In genomic region chr3:138775254-138775595, GRCh38 we compare ENCODE assay signal across 9 cellular contexts. TPM values are rescaled to one million over a fixed set of nuclear protein-coding genes. Genes with fewer than 3 reads are reported as not detected.
DNase-seq lines count a peak whose midpoint lies in the region; ATAC-seq and TF ChIP-seq lines count a peak whose summit lies in the region.
"Had no signal": no experiment of that assay in that cellular context is flagged by ENCODE, and none has a peak within 500 bp of the region (broad histone marks: within the 10 kb centered on the region; RNA-seq: fewer than 3 reads in every experiment).

No MANE protein-coding gene starts in this region.

- H3K4me1 Mint-ChIP-seq in HFFc6 (ENCODE audit: low read depth) = peaks cover 24% of the 10 kb centered on the region
- peaks cover 11% of the 10 kb centered on the region for H3K4me1 Mint-ChIP-seq in activated T-helper 17 cell treated with anti-CD3 and anti-CD28 coated beads, Interleukin-2, amount 50 U/mL, for 72 hours
- H3K4me1 Mint-ChIP-seq in endothelial cell (ENCODE audit: unreplicated experiment) = no peaks in the 10 kb centered on the region

- peak overlapping the region; percentile 46 for H3K9ac ChIP-seq in skeletal muscle satellite cell (ENCODE audit: low read depth, low read length)

- POLR2A ChIA-PET in GM10248 (lab: Yijun Ruan, JAX) = no interaction called here

- ATAC-seq in activated T-helper 17 cell treated with anti-CD3 and anti-CD28 coated beads, Interleukin-2, amount 50 U/mL, for 72 hours (replicated peaks) = no peak
- ATAC-seq in gastroesophageal sphincter (no peak), GM18498 (IDR thresholded peaks at IDR 0.05; ENCODE audit: unreplicated experiment) (no peak)

- TF ChIP-seq EP300 in gastroesophageal sphincter (IDR thresholded peaks at IDR 0.05) = no peak

- H3K4me3 ChIP-seq in gastroesophageal sphincter (no peak overlapping the region), skeletal muscle satellite cell (ENCODE audit: low read length) (no peak overlapping the region)

- H3K9me3 ChIP-seq in gastroesophageal sphincter (no peaks in the 10 kb centered on the region), skeletal muscle satellite cell (replicated peaks; ENCODE audit: low read length) (no peaks in the 10 kb centered on the region)

- H3K27ac Mint-ChIP-seq in HFFc6 (peak overlapping the region; percentile 84), endothelial cell (ENCODE audit: unreplicated experiment) (no peak overlapping the region)
- peak overlapping the region; percentile 71 for H3K27ac Mint-ChIP-seq in activated T-helper 17 cell treated with anti-CD3 and anti-CD28 coated beads, Interleukin-2, amount 50 U/mL, for 72 hours
- H3K27ac Mint-ChIP-seq: activated CD4-positive, alpha-beta T cell treated with anti-CD3 and anti-CD28 coated beads for 36 hours had no signal

- no peaks in the 10 kb centered on the region for H3K36me3 ChIP-seq in gastroesophageal sphincter
- H3K36me3 ChIP-seq in skeletal muscle satellite cell (ENCODE audit: insufficient read depth, low read length) = no peaks in the 10 kb centered on the region

- WGBS in gastroesophageal sphincter (ENCODE audit: low coverage in 1 of 2), 2 donors = 34 to 64% methylated on average over 4 of the region's 4 CpGs

- H3K27me3 ChIP-seq in gastroesophageal sphincter (no peaks in the 10 kb centered on the region), skeletal muscle satellite cell (ENCODE audit: control insufficient read depth, insufficient read depth, low read length) (no peaks in the 10 kb centered on the region)

- H3K4me3 Mint-ChIP-seq in HFFc6 = peak overlapping the region; percentile 33
- no peak overlapping the region for H3K4me3 Mint-ChIP-seq in activated T-helper 17 cell treated with anti-CD3 and anti-CD28 coated beads, Interleukin-2, amount 50 U/mL, for 72 hours
- no peak overlapping the region for H3K4me3 Mint-ChIP-seq in endothelial cell (ENCODE audit: unreplicated experiment)
- H3K4me3 Mint-ChIP-seq: activated CD4-positive, alpha-beta T cell treated with anti-CD3 and anti-CD28 coated beads for 36 hours had no signal

- H3K27ac ChIP-seq in gastroesophageal sphincter = peak overlapping the region; percentile 31 to 70 (median 67)

- peak overlapping the region; percentile 37 for H3K4me2 ChIP-seq in skeletal muscle satellite cell (ENCODE audit: low read length)

- DNase-seq in HFFc6 = no peak
- no peak for DNase-seq in endothelial cell (ENCODE audit: low spot score)
- DNase-seq in SHP77 (lab: John Stamatoyannopoulos, UW) = no peak
- no peak for DNase-seq in GM10248 (ENCODE audit: extremely low spot score)

- no peaks in the 10 kb centered on the region for H3K9me3 Mint-ChIP-seq in HFFc6
- no peaks in the 10 kb centered on the region for H3K9me3 Mint-ChIP-seq in activated T-helper 17 cell treated with anti-CD3 and anti-CD28 coated beads, Interleukin-2, amount 50 U/mL, for 72 hours
- no peaks in the 10 kb centered on the region for H3K9me3 Mint-ChIP-seq in endothelial cell (ENCODE audit: unreplicated experiment)

- no peak for TF ChIP-seq POLR2A in gastroesophageal sphincter (IDR thresholded peaks at IDR 0.05)

- CTCF ChIA-PET in GM10248 (lab: Yijun Ruan, JAX) = interaction anchor here (0.9 to 1.4 kb wide), 2 partner anchors 8 to 59 kb away, joined by 3 read pairs; partner anchors contain the start of gene PIK3CB

- H3K4me1 ChIP-seq in gastroesophageal sphincter (peaks cover 0 to 22% (median 12%) of the 10 kb centered on the region in 3 donors), skeletal muscle satellite cell (ENCODE audit: control insufficient read depth, insufficient read depth, low read length) (peaks cover 23% of the 10 kb centered on the region)

- H3K27me3 Mint-ChIP-seq in HFFc6 (ENCODE audit: insufficient read depth) = no peaks in the 10 kb centered on the region
- H3K27me3 Mint-ChIP-seq in activated T-helper 17 cell treated with anti-CD3 and anti-CD28 coated beads, Interleukin-2, amount 50 U/mL, for 72 hours = no peaks in the 10 kb centered on the region
- peaks cover 2% of the 10 kb centered on the region for H3K27me3 Mint-ChIP-seq in endothelial cell (ENCODE audit: unreplicated experiment)
- H3K27me3 Mint-ChIP-seq: activated CD4-positive, alpha-beta T cell treated with anti-CD3 and anti-CD28 coated beads for 36 hours had no signal

- H3K36me3 Mint-ChIP-seq in HFFc6 (ENCODE audit: low read depth) (peaks cover 12% of the 10 kb centered on the region), endothelial cell (ENCODE audit: low read depth, unreplicated experiment) (no peaks in the 10 kb centered on the region)
- H3K36me3 Mint-ChIP-seq in activated T-helper 17 cell treated with anti-CD3 and anti-CD28 coated beads, Interleukin-2, amount 50 U/mL, for 72 hours (ENCODE audit: low read depth) = no peaks in the 10 kb centered on the region

- TF ChIP-seq CTCF in HFFc6 (IDR thresholded peaks at IDR 0.05) (no peak), gastroesophageal sphincter (IDR thresholded peaks at IDR 0.05) (no peak), endothelial cell (IDR thresholded peaks at IDR 0.05; ENCODE audit: unreplicated experiment) (no peak), GM10248 (IDR thresholded peaks at IDR 0.05; ENCODE audit: control extremely low read depth, extremely low read depth, low read depth, missing control alignments) (no peak)

RNA-seq across cellular contexts. Expression of gene PIK3CB, which starts 59.5 kb away (rescaled TPM):
- 10 to 100 TPM; 12.6 to 18.3 (median 15.8) TPM for total RNA-seq in HFFc6 (2021; fragmentation: NEBNext Ultra II Directional; extraction: Animal tissue kit (Norgen Biotek cat#: 25700))
- total RNA-seq in activated T-helper 17 cell treated with anti-CD3 and anti-CD28 coated beads, Interleukin-2, amount 50 U/mL, for 72 hours = 10 to 100 TPM; 17.2 to 20.3 TPM
- total RNA-seq in gastroesophageal sphincter = 10 to 100 TPM; 20.3 to 46.4 (median 37.3) TPM
- total RNA-seq in skeletal muscle satellite cell (2012; rRNA removed) = 9.9 and 10.5 TPM in 2 replicates
- total RNA-seq in endothelial cell (ENCODE audit: unreplicated experiment) = 14.2 TPM
